ENCODE assay signal across 8 cellular contexts in genomic region chr12:53625946-53626701, GRCh38. TPM values are rescaled to one million over a fixed set of nuclear protein-coding genes. Genes with fewer than 3 reads are reported as not detected.
DNase-seq lines count a peak whose midpoint lies in the region; ATAC-seq and TF ChIP-seq lines count a peak whose summit lies in the region.

Gene ATF7 (minus strand): TSS chr12:53626382. CDS start chr12:53601000, 25,382 bp downstream.

- intact Hi-C loops in activated CD4-positive, alpha-beta T cell treated with anti-CD3 and anti-CD28 coated beads for 36 hours (cut with DNase I, micrococcal nuclease) = loop anchor here (1.0 to 5.0 kb wide), 16 partner anchors 49 to 620 kb away; partner anchors contain the start of genes ATP5MC2 (in 2 of the 2), CALCOCO1 (in 2 of the 2), CSAD (in 1 of the 2) and EIF4B (in 1 of the 2)

- H3K4me3 Mint-ChIP-seq in activated CD4-positive, alpha-beta T cell treated with anti-CD3 and anti-CD28 coated beads for 36 hours = peak within 1 kb of the TSS; percentile 95

- H3K27me3 ChIP-seq in kidney epithelial cell (ENCODE audit: control insufficient read depth, insufficient read depth, low read length) = no peaks in the 10 kb centered on the region

- ATAC-seq in HG03442 (IDR thresholded peaks at IDR 0.05; ENCODE audit: unreplicated experiment) = peak; percentile 92
- peak; percentile 96 for ATAC-seq in activated CD4-positive, alpha-beta T cell treated with anti-CD3 and anti-CD28 coated beads for 36 hours

- peaks cover 35% of the 10 kb centered on the region for H3K4me1 Mint-ChIP-seq in activated CD4-positive, alpha-beta T cell treated with anti-CD3 and anti-CD28 coated beads for 36 hours

- H3K27ac Mint-ChIP-seq in activated CD4-positive, alpha-beta T cell treated with anti-CD3 and anti-CD28 coated beads for 36 hours = peak within 1 kb of the TSS; percentile 84

- no peaks in the 10 kb centered on the region for H3K36me3 ChIP-seq in kidney epithelial cell (ENCODE audit: control insufficient read depth, insufficient read depth, low read length)

- H3K36me3 Mint-ChIP-seq in activated CD4-positive, alpha-beta T cell treated with anti-CD3 and anti-CD28 coated beads for 36 hours (ENCODE audit: low read depth) = no peaks in the 10 kb centered on the region

- H3K4me3 ChIP-seq in choroid plexus epithelial cell (ENCODE audit: low read depth, low read length) (peak within 1 kb of the TSS; percentile 83), kidney epithelial cell (ENCODE audit: low read depth, low read length) (peak within 1 kb of the TSS; percentile 52)

- POLR2A ChIA-PET in activated CD4-positive, alpha-beta T cell treated with anti-CD3 and anti-CD28 coated beads for 36 hours (lab: Charles Lee) = interaction anchor here (0.7 to 1.0 kb wide), 3 partner anchors 17 to 1650 kb away, joined by 3 to 4 read pairs (median 3); partner anchors contain the start of gene TARBP2

- CTCF ChIA-PET in activated CD4-positive, alpha-beta T cell treated with anti-CD3 and anti-CD28 coated beads for 36 hours (lab: Charles Lee) = interaction anchor here (0.7 to 2.7 kb wide), 6 partner anchors 49 to 118 kb away, joined by 3 to 11 read pairs (median 4); partner anchors contain the start of gene ATP5MC2

- no peak for TF ChIP-seq CTCF in choroid plexus epithelial cell (conservative IDR thresholded peaks at IDR 0.05; ENCODE audit: low read depth, low read length)
- TF ChIP-seq CTCF in kidney epithelial cell (IDR thresholded peaks at IDR 0.05; ENCODE audit: insufficient read depth, low read length, poor library complexity, severe bottlenecking) = no peak

- no peaks in the 10 kb centered on the region for H3K9me3 Mint-ChIP-seq in activated CD4-positive, alpha-beta T cell treated with anti-CD3 and anti-CD28 coated beads for 36 hours (ENCODE audit: low read depth)

- no peaks in the 10 kb centered on the region for H3K27me3 Mint-ChIP-seq in activated CD4-positive, alpha-beta T cell treated with anti-CD3 and anti-CD28 coated beads for 36 hours

- DNase-seq in Ammon's horn (ENCODE audit: low spot score) (peak; percentile 99), GM19238 (ENCODE audit: insufficient read length, low spot score) (peak; percentile 92), NCI-H524 (lab: John Stamatoyannopoulos, UW) (peak; percentile 95 to 97), choroid plexus epithelial cell (ENCODE audit: low read depth) (peak; percentile 99), kidney epithelial cell (ENCODE audit: low read depth) (peak; percentile 86)
- DNase-seq in activated CD4-positive, alpha-beta T cell treated with anti-CD3 and anti-CD28 coated beads for 36 hours = peak; percentile 99
- DNase-seq in stimulated activated CD4-positive, alpha-beta T cell treated with anti-CD3 and anti-CD28 coated beads, Interleukin-15, amount 100 ng/mL, for 48 hours (ENCODE audit: low read depth in 2 of 2) = peak; percentile 96 to 98

RNA-seq across cellular contexts. Expression of gene ATF7, which starts in this region (rescaled TPM):
- total RNA-seq in activated CD4-positive, alpha-beta T cell treated with anti-CD3 and anti-CD28 coated beads for 36 hours = 10 to 100 TPM; 23.0 to 28.1 TPM
- total RNA-seq in kidney epithelial cell = 14.2 and 26.6 TPM in 2 replicates

Comparison
In these comparisons a context has a peak if more than half of its experiments do, and no peak if none do; other contexts are left out.
1. Peak in every context shown above with its lines: DNase-seq, ATAC-seq and H3K4me3 ChIP-seq.